ENCODE assay signal across 1 cellular context in the genomic region with DNA sequence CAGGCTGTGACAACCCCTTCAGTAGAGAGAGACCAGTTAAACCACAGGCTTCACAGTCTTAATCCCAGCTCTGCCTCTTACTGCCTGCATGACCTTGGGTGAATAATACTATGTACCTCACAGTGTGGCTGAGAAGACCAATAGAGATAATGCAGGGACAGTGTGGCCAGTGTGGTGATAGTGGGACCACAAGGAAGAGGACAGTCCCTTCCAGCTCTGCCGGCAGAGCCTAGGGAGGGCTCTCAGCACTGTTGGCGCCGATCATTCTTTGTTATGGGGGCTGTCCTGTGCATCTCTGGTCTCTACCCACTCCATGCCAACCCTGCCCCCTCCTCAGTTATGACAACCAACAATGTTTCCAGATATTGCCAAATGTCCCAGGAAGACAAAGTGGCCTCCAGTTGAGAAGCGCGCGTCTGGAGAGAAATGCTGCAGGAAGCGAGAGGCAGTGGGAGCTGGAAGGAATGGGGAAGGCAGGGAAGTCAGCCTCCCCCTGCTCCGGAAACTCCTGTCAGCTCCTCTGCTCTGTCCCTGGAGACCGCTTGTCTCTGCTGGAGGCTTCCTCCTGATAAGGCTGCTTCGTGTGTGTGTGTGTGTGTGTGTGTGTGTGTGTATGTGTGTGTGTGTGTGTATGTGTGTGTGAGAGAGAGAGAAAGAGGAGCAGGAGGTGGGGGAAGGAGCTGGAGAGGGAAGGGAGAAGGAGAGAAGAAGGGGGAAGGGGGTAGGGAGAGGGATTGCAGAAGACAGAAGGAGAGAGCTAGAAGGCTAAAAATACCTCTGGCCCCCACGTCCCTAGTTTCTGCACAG.
TF ChIP-seq lines count a peak whose summit lies in the region.

No MANE protein-coding gene starts in this region.

TF ChIP-seq in GM23338, 12 proteins besides CTCF, POLR2A, EP300 and RAD21:
- TF ChIP-seq ZNF114 (CRISPR knock-in tag; IDR thresholded peaks at IDR 0.05) = no peak
- no peak for TF ChIP-seq NANOG (IDR thresholded peaks at IDR 0.05; ENCODE audit: borderline replicate concordance)
- TF ChIP-seq EZH2 (IDR thresholded peaks at IDR 0.05; ENCODE audit: low read depth, unreplicated experiment) = no peak
- TF ChIP-seq CREB1 (CRISPR knock-in tag; IDR thresholded peaks at IDR 0.05; ENCODE audit: low read depth) = no peak
- TF ChIP-seq STAT1 (IDR thresholded peaks at IDR 0.05; ENCODE audit: unreplicated experiment) = no peak
- TF ChIP-seq, protein P1, sequence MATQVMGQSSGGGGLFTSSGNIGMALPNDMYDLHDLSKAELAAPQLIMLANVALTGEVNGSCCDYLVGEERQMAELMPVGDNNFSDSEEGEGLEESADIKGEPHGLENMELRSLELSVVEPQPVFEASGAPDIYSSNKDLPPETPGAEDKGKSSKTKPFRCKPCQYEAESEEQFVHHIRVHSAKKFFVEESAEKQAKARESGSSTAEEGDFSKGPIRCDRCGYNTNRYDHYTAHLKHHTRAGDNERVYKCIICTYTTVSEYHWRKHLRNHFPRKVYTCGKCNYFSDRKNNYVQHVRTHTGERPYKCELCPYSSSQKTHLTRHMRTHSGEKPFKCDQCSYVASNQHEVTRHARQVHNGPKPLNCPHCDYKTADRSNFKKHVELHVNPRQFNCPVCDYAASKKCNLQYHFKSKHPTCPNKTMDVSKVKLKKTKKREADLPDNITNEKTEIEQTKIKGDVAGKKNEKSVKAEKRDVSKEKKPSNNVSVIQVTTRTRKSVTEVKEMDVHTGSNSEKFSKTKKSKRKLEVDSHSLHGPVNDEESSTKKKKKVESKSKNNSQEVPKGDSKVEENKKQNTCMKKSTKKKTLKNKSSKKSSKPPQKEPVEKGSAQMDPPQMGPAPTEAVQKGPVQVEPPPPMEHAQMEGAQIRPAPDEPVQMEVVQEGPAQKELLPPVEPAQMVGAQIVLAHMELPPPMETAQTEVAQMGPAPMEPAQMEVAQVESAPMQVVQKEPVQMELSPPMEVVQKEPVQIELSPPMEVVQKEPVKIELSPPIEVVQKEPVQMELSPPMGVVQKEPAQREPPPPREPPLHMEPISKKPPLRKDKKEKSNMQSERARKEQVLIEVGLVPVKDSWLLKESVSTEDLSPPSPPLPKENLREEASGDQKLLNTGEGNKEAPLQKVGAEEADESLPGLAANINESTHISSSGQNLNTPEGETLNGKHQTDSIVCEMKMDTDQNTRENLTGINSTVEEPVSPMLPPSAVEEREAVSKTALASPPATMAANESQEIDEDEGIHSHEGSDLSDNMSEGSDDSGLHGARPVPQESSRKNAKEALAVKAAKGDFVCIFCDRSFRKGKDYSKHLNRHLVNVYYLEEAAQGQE (IDR thresholded peaks at IDR 0.05; ENCODE audit: unreplicated experiment) = no peak
- no peak for TF ChIP-seq POLR2AphosphoS5 (IDR thresholded peaks at IDR 0.05; ENCODE audit: low read depth)
- TF ChIP-seq ZNF331 (CRISPR knock-in tag; IDR thresholded peaks at IDR 0.05; ENCODE audit: low read depth) = no peak
- TF ChIP-seq, protein P2, sequence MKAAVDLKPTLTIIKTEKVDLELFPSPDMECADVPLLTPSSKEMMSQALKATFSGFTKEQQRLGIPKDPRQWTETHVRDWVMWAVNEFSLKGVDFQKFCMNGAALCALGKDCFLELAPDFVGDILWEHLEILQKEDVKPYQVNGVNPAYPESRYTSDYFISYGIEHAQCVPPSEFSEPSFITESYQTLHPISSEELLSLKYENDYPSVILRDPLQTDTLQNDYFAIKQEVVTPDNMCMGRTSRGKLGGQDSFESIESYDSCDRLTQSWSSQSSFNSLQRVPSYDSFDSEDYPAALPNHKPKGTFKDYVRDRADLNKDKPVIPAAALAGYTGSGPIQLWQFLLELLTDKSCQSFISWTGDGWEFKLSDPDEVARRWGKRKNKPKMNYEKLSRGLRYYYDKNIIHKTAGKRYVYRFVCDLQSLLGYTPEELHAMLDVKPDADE (IDR thresholded peaks at IDR 0.05) = no peak
- TF ChIP-seq EZH2phosphoT487 (IDR thresholded peaks at IDR 0.05; ENCODE audit: unreplicated experiment) = no peak
- TF ChIP-seq JUNB (IDR thresholded peaks at IDR 0.05; ENCODE audit: unreplicated experiment) = no peak
- TF ChIP-seq, protein P3, sequence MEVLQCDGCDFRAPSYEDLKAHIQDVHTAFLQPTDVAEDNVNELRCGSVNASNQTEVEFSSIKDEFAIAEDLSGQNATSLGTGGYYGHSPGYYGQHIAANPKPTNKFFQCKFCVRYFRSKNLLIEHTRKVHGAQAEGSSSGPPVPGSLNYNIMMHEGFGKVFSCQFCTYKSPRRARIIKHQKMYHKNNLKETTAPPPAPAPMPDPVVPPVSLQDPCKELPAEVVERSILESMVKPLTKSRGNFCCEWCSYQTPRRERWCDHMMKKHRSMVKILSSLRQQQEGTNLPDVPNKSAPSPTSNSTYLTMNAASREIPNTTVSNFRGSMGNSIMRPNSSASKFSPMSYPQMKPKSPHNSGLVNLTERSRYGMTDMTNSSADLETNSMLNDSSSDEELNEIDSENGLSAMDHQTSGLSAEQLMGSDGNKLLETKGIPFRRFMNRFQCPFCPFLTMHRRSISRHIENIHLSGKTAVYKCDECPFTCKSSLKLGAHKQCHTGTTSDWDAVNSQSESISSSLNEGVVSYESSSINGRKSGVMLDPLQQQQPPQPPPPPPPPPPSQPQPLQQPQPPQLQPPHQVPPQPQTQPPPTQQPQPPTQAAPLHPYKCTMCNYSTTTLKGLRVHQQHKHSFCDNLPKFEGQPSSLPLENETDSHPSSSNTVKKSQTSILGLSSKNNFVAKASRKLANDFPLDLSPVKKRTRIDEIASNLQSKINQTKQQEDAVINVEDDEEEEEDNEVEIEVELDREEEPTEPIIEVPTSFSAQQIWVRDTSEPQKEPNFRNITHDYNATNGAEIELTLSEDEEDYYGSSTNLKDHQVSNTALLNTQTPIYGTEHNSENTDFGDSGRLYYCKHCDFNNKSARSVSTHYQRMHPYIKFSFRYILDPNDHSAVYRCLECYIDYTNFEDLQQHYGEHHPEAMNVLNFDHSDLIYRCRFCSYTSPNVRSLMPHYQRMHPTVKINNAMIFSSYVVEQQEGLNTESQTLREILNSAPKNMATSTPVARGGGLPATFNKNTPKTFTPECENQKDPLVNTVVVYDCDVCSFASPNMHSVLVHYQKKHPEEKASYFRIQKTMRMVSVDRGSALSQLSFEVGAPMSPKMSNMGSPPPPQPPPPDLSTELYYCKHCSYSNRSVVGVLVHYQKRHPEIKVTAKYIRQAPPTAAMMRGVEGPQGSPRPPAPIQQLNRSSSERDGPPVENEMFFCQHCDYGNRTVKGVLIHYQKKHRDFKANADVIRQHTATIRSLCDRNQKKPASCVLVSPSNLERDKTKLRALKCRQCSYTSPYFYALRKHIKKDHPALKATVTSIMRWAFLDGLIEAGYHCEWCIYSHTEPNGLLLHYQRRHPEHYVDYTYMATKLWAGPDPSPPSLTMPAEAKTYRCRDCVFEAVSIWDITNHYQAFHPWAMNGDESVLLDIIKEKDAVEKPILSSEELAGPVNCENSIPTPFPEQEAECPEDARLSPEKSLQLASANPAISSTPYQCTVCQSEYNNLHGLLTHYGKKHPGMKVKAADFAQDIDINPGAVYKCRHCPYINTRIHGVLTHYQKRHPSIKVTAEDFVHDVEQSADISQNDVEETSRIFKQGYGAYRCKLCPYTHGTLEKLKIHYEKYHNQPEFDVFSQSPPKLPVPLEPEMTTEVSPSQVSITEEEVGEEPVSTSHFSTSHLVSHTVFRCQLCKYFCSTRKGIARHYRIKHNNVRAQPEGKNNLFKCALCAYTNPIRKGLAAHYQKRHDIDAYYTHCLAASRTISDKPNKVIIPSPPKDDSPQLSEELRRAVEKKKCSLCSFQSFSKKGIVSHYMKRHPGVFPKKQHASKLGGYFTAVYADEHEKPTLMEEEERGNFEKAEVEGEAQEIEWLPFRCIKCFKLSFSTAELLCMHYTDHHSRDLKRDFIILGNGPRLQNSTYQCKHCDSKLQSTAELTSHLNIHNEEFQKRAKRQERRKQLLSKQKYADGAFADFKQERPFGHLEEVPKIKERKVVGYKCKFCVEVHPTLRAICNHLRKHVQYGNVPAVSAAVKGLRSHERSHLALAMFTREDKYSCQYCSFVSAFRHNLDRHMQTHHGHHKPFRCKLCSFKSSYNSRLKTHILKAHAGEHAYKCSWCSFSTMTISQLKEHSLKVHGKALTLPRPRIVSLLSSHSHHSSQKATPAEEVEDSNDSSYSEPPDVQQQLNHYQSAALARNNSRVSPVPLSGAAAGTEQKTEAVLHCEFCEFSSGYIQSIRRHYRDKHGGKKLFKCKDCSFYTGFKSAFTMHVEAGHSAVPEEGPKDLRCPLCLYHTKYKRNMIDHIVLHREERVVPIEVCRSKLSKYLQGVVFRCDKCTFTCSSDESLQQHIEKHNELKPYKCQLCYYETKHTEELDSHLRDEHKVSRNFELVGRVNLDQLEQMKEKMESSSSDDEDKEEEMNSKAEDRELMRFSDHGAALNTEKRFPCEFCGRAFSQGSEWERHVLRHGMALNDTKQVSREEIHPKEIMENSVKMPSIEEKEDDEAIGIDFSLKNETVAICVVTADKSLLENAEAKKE (CRISPR knock-in tag; IDR thresholded peaks at IDR 0.05) = no peak
TF ChIP-seq in GM23338: peak in this region for 0.
